24 cellular contexts compared by ENCODE assay signal in the genomic region with DNA sequence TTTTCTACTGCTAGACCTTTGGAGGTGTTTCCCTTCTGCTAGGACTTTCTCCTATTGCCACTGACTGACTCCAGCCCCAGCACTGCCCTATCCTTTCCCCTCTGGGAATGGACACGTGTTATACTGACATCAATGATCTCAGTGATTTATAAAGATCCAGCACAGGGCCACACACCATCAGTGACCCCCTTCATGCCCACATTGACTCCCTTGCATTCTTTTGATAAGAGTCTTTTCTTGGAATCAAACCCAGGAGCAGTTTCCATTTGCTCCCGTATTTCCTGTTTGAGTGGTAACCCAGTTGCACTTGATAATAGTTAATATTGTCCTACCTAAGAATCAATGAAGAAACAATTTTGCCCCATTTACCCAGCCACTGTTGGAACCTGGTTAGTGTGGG.
DNase-seq lines count a peak whose midpoint lies in the region; ATAC-seq, FAIRE-seq and TF ChIP-seq lines count a peak whose summit lies in the region.
"Had no signal": no experiment of that assay in that cellular context is flagged by ENCODE, and none has a peak within 500 bp of the region (broad histone marks: within the 10 kb centered on the region; RNA-seq: fewer than 3 reads in every experiment).

No MANE protein-coding gene starts in this region.

- no peaks in the 10 kb centered on the region for H3K9me3 ChIP-seq in skeletal muscle satellite cell (replicated peaks; ENCODE audit: low read length)
- H3K9me3 ChIP-seq: SJCRH30 had no signal

- no peaks in the 10 kb centered on the region; the same call in 1 of the 2 replicates for H3K36me3 Mint-ChIP-seq in HFFc6 (ENCODE audit: low read depth)
- H3K36me3 Mint-ChIP-seq in activated CD8-positive, alpha-beta T cell treated with anti-CD3 and anti-CD28 coated beads for 36 hours (ENCODE audit: low read depth) = no peaks in the 10 kb centered on the region
- H3K36me3 Mint-ChIP-seq: CD4-positive, CD25-positive, alpha-beta regulatory T cell; memory B cell; stimulated activated memory B cell treated with anti-CD40 and anti-IgM and Interleukin-4, amounts not matched to agents 10 μg/mL and 1 μg/mL and 100 μg/mL, for 72 hours had no signal

- no peaks in the 10 kb centered on the region for H3K36me3 ChIP-seq in skeletal muscle satellite cell (ENCODE audit: insufficient read depth, low read length)
- H3K36me3 ChIP-seq: SJCRH30 had no signal

- ATAC-seq in activated CD8-positive, alpha-beta T cell treated with anti-CD3 and anti-CD28 coated beads for 36 hours = no peak
- ATAC-seq in HG03342 (IDR thresholded peaks at IDR 0.05; ENCODE audit: unreplicated experiment) = no peak
- ATAC-seq: activated CD4-positive, alpha-beta T cell treated with anti-CD3 and anti-CD28 coated beads for 36 hours; HCT116; K562; left cardiac atrium; stimulated activated memory B cell treated with anti-CD40 and anti-IgM and Interleukin-4, amounts not matched to agents 10 μg/mL and 1 μg/mL and 100 μg/mL, for 72 hours; T-helper 17 cell had no signal

- no peak overlapping the region for H3K4me2 ChIP-seq in skeletal muscle satellite cell (ENCODE audit: low read length)

- H3K27me3 Mint-ChIP-seq in HFFc6 (ENCODE audit: insufficient read depth) = no peaks in the 10 kb centered on the region; the same call in 1 of the 2 replicates
- peaks cover 10% of the 10 kb centered on the region for H3K27me3 Mint-ChIP-seq in activated CD8-positive, alpha-beta T cell treated with anti-CD3 and anti-CD28 coated beads for 36 hours

- FAIRE-seq in GM19239 (lab: Jason Lieb, UNC) = no peak
- FAIRE-seq: colon, K562 had no signal

- TF ChIP-seq CTCF in HFFc6 (IDR thresholded peaks at IDR 0.05) (no peak), fibroblast of pulmonary artery (IDR thresholded peaks at IDR 0.05; ENCODE audit: low read length, missing control alignments) (no peak)
- TF ChIP-seq CTCF in activated CD8-positive, alpha-beta T cell treated with anti-CD3 and anti-CD28 coated beads for 36 hours (IDR thresholded peaks at IDR 0.05) = no peak

- DNase-seq in HFFc6 (no peak), RPMI7951 (ENCODE audit: low read depth) (peak; percentile 85), fibroblast of pulmonary artery (ENCODE audit: low read depth) (peak; percentile 45), GM19239 (ENCODE audit: insufficient read length, low spot score) (no peak)
- no peak for DNase-seq in activated CD8-positive, alpha-beta T cell treated with anti-CD3 and anti-CD28 coated beads for 36 hours
- DNase-seq: activated CD4-positive, alpha-beta T cell treated with anti-CD3 and anti-CD28 coated beads for 36 hours; activated T-cell treated with anti-CD3 and anti-CD28 coated beads, Interleukin-2, amount 50 U/mL, for 24 hours; CD4-positive, CD25-positive, alpha-beta regulatory T cell; head of caudate nucleus; left cardiac atrium; NCI-H1436; NCI-H2107; NCI-H510A treated with DMSO at 0.1 percent for 48 hours; nucleus accumbens; SJCRH30; stimulated activated CD4-positive, alpha-beta T cell treated with anti-CD3 and anti-CD28 coated beads, Interleukin-4, amount 100 ng/mL, for 1 hour; T-helper 17 cell had no signal

- CTCF ChIA-PET in activated CD8-positive, alpha-beta T cell treated with anti-CD3 and anti-CD28 coated beads for 36 hours (lab: Charles Lee) = no interaction called here

- H3K9ac ChIP-seq in skeletal muscle satellite cell (ENCODE audit: low read depth, low read length) = peak overlapping the region; percentile 75

- H3K4me1 Mint-ChIP-seq in HFFc6 (ENCODE audit: low read depth) = peaks cover 70% of the 10 kb centered on the region
- H3K4me1 Mint-ChIP-seq in activated CD8-positive, alpha-beta T cell treated with anti-CD3 and anti-CD28 coated beads for 36 hours (ENCODE audit: low read depth) = no peaks in the 10 kb centered on the region
- H3K4me1 Mint-ChIP-seq: activated CD4-positive, alpha-beta T cell treated with anti-CD3 and anti-CD28 coated beads for 36 hours; CD4-positive, CD25-positive, alpha-beta regulatory T cell; memory B cell; stimulated activated memory B cell treated with anti-CD40 and anti-IgM and Interleukin-4, amounts not matched to agents 10 μg/mL and 1 μg/mL and 100 μg/mL, for 72 hours; T-helper 17 cell had no signal

- intact Hi-C loops in activated CD8-positive, alpha-beta T cell treated with anti-CD3 and anti-CD28 coated beads for 36 hours (cut with micrococcal nuclease) = no loop called here

- peak overlapping the region; percentile 8; the same call in 1 of the 2 replicates for H3K4me3 Mint-ChIP-seq in HFFc6
- H3K4me3 Mint-ChIP-seq in activated CD8-positive, alpha-beta T cell treated with anti-CD3 and anti-CD28 coated beads for 36 hours = no peak overlapping the region
- H3K4me3 Mint-ChIP-seq: activated CD4-positive, alpha-beta T cell treated with anti-CD3 and anti-CD28 coated beads for 36 hours; activated T-cell treated with anti-CD3 and anti-CD28 coated beads, Interleukin-2, amount 50 U/mL, for 24 hours; CD4-positive, CD25-positive, alpha-beta regulatory T cell; memory B cell; stimulated activated memory B cell treated with anti-CD40 and anti-IgM and Interleukin-4, amounts not matched to agents 10 μg/mL and 1 μg/mL and 100 μg/mL, for 72 hours; T-helper 17 cell had no signal

- no peaks in the 10 kb centered on the region for H3K9me3 Mint-ChIP-seq in HFFc6
- no peaks in the 10 kb centered on the region for H3K9me3 Mint-ChIP-seq in activated CD8-positive, alpha-beta T cell treated with anti-CD3 and anti-CD28 coated beads for 36 hours
- H3K9me3 Mint-ChIP-seq: memory B cell; stimulated activated memory B cell treated with anti-CD40 and anti-IgM and Interleukin-4, amounts not matched to agents 10 μg/mL and 1 μg/mL and 100 μg/mL, for 72 hours had no signal

- H3K4me3 ChIP-seq in fibroblast of pulmonary artery (replicated peaks; ENCODE audit: low read depth, low read length) (no peak overlapping the region), skeletal muscle satellite cell (ENCODE audit: low read length) (no peak overlapping the region)
- H3K4me3 ChIP-seq: K562, SJCRH30 had no signal

- no peaks in the 10 kb centered on the region for H3K27me3 ChIP-seq in skeletal muscle satellite cell (ENCODE audit: control insufficient read depth, insufficient read depth, low read length)
- H3K27me3 ChIP-seq: SJCRH30 had no signal

- POLR2A ChIA-PET in activated CD8-positive, alpha-beta T cell treated with anti-CD3 and anti-CD28 coated beads for 36 hours (lab: Charles Lee) = no interaction called here

- peaks cover 62% of the 10 kb centered on the region for H3K4me1 ChIP-seq in skeletal muscle satellite cell (ENCODE audit: control insufficient read depth, insufficient read depth, low read length)

- H3K27ac Mint-ChIP-seq in HFFc6 = peak overlapping the region; percentile 95
- no peak overlapping the region for H3K27ac Mint-ChIP-seq in activated CD8-positive, alpha-beta T cell treated with anti-CD3 and anti-CD28 coated beads for 36 hours
- H3K27ac Mint-ChIP-seq: activated CD4-positive, alpha-beta T cell treated with anti-CD3 and anti-CD28 coated beads for 36 hours; activated T-cell treated with anti-CD3 and anti-CD28 coated beads, Interleukin-2, amount 50 U/mL, for 24 hours; CD4-positive, CD25-positive, alpha-beta regulatory T cell; memory B cell; stimulated activated memory B cell treated with anti-CD40 and anti-IgM and Interleukin-4, amounts not matched to agents 10 μg/mL and 1 μg/mL and 100 μg/mL, for 72 hours; T-helper 17 cell had no signal

Comparison
In these comparisons a context has a peak if more than half of its experiments do, and no peak if none do; other contexts are left out.
1. DNase-seq: peak in RPMI7951 (single experiment) and fibroblast of pulmonary artery (single experiment); none in HFFc6 (single experiment), GM19239 (single experiment) and activated CD8-positive, alpha-beta T cell treated with anti-CD3 and anti-CD28 coated beads for 36 hours (single experiment).